ENCODE assay signal across 8 cellular contexts in the genomic region with DNA sequence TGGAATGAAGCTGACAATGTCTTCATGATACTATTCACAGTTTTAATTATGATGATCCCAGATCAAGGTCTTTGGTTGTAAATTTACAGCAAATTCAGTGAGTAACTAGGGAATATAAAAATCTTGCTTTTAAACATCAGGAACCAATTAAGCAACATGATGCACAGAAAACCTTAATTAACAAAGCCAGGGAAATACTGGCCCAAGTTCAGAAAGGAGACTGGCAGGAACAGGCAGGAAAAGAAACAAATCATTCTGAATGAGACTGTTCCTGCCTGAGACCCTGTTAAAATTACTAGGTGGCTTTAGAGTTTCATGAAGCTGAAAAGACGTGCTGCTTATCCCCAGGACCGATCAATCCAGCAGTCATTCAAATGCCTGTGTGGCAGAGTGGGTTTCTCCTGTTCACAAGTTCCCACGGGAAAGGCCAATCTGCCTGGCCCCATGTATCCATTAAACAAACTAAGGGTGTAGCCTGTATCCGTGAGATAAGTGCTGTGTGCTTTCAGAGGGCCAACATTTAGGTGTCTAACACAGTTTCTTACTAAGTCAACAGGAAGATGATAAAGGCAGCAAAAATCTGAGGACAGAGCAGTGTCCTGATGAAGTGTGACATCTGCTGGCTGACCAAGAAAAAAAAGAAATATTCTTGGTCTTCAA. TPM values are rescaled to one million over a fixed set of nuclear protein-coding genes. Genes with fewer than 3 reads are reported as not detected.
DNase-seq lines count a peak whose midpoint lies in the region; ATAC-seq and TF ChIP-seq lines count a peak whose summit lies in the region.

No MANE protein-coding gene starts in this region.

- ATAC-seq in T-helper 17 cell (peak; percentile 36), psoas muscle (peak; percentile 25 to 67 (median 44)), GM18511 (IDR thresholded peaks at IDR 0.05; ENCODE audit: unreplicated experiment) (no peak)

- BruUV-seq in A673 (replicated peaks; lab: Mats Ljungman, UMichigan) = no TSS peak

- no peaks in the 10 kb centered on the region for H3K27me3 Mint-ChIP-seq in T-helper 17 cell

- no peak overlapping the region for H3K4me3 Mint-ChIP-seq in T-helper 17 cell

- H3K4me1 Mint-ChIP-seq in T-helper 17 cell = peaks cover 2% of the 10 kb centered on the region

- peak overlapping the region; percentile 14 for H3K27ac Mint-ChIP-seq in T-helper 17 cell

- H3K36me3 ChIP-seq in A673 (ENCODE audit: insufficient read depth, low read length, poor library complexity, severe bottlenecking) = peaks cover 9% of the 10 kb centered on the region
- peaks cover 7 to 52% of the 10 kb centered on the region in 2 donors for H3K36me3 ChIP-seq in psoas muscle (ENCODE audit: insufficient read depth in 1 of 2, low read depth in 1 of 2)

- H3K36me3 Mint-ChIP-seq in T-helper 17 cell (ENCODE audit: low read depth) = peaks cover 7% of the 10 kb centered on the region

- intact Hi-C loops in A673 (cut with micrococcal nuclease; ENCODE audit: unreplicated experiment) = loop anchor here (2.0 to 5.0 kb wide), 3 partner anchors 57 to 565 kb away; no protein-coding TSS in a partner anchor
- intact Hi-C loops in psoas muscle (cut with DNase I) = no loop called here

- H3K4me1 ChIP-seq in A673 (ENCODE audit: insufficient read depth, low read length, poor library complexity, severe bottlenecking) = peaks cover 3% of the 10 kb centered on the region
- H3K4me1 ChIP-seq in psoas muscle = no peaks in the 10 kb centered on the region

- H3K27ac ChIP-seq in A673 (ENCODE audit: low read depth, low read length, poor library complexity, severe bottlenecking) = no peak overlapping the region
- H3K27ac ChIP-seq in psoas muscle = peak overlapping the region; percentile 53

- POLR2A ChIA-PET in A673 (lab: Charles Lee; ENCODE audit: low non-redundant PET) = no interaction called here

- peak; percentile 55 for DNase-seq in A673 (ENCODE audit: low spot score)
- DNase-seq in T-helper 17 cell = no peak
- DNase-seq in fibroblast of the conjunctiva (ENCODE audit: low read depth) = peak; percentile 67
- DNase-seq in psoas muscle = no peak
- DNase-seq in KG1 (lab: John Stamatoyannopoulos, UW) = no peak
- DNase-seq in NCI-H2107 (lab: John Stamatoyannopoulos, UW) = no peak

- H3K4me3 ChIP-seq in A673 (ENCODE audit: low read depth, low read length, poor library complexity, severe bottlenecking) (no peak overlapping the region), GM12875 (ENCODE audit: low read depth, low read length) (no peak overlapping the region), psoas muscle (no peak overlapping the region)

- no peaks in the 10 kb centered on the region for H3K9me3 ChIP-seq in A673 (ENCODE audit: low read depth, low read length, poor library complexity, severe bottlenecking)
- H3K9me3 ChIP-seq in T-helper 17 cell (ENCODE audit: control insufficient read depth, low read length, poor library complexity, severe bottlenecking) = no peaks in the 10 kb centered on the region
- no peaks in the 10 kb centered on the region for H3K9me3 ChIP-seq in psoas muscle

- no peaks in the 10 kb centered on the region for H3K27me3 ChIP-seq in A673 (replicated peaks; ENCODE audit: insufficient read depth, low read depth, low read length, poor library complexity)
- H3K27me3 ChIP-seq in psoas muscle (ENCODE audit: insufficient read depth in 3 of 3, low read length in 2 of 3) = no peaks in the 10 kb centered on the region

- TF ChIP-seq CTCF in A673 (conservative IDR thresholded peaks at IDR 0.05; ENCODE audit: low read depth, low read length) (peak; percentile 59), GM12875 (IDR thresholded peaks at IDR 0.05; ENCODE audit: borderline replicate concordance, insufficient read depth, low read depth, low read length) (peak; percentile 6; the same call in 1 of the 2 replicates), psoas muscle (IDR thresholded peaks at IDR 0.05) (peak; percentile 28)

- WGBS in psoas muscle, 3 donors = 52 to 61% (median 59%) methylated on average over 4 of the region's 4 CpGs

- CTCF ChIA-PET in A673 (lab: Charles Lee) = no interaction called here

RNA-seq across cellular contexts. Expression of a gene that starts 34.4 kb away (rescaled TPM):
- 36.6 and 40.8 TPM in 2 replicates for total RNA-seq in A673 (2021)
- 1 to 10 TPM; 6.0 to 6.6 TPM for total RNA-seq in T-helper 17 cell
- total RNA-seq in psoas muscle = 10 to 100 TPM in 3 of 4 donors, 1 to 10 TPM in 1; 5.7 to 19.7 (median 13.4) TPM
- 10 to 100 TPM in 1 of 3 donors, 1 to 10 TPM in 2; 7.4 to 12.4 (median 8.0) TPM for polyA plus RNA-seq in psoas muscle

RNA-seq across cellular contexts. Expression of a gene that starts 44.3 kb away (rescaled TPM):
- total RNA-seq in A673 (2021) (32.3 and 34.9 TPM in 2 replicates), T-helper 17 cell (10 to 100 TPM; 29.2 to 37.1 TPM), psoas muscle (10 to 100 TPM; 16.6 to 20.8 (median 20.1) TPM)
- polyA plus RNA-seq in psoas muscle = 10 to 100 TPM; 10.9 to 21.5 (median 14.1) TPM

Comparison
In these comparisons a context has a peak if more than half of its experiments do, and no peak if none do; other contexts are left out.
1. DNase-seq: peak in A673 (single experiment) and fibroblast of the conjunctiva (single experiment); none in T-helper 17 cell (0 of 3), psoas muscle (0 of 2), KG1 (single experiment) and NCI-H2107 (single experiment).
2. CTCF ChIP-seq: peak in every context shown above with its lines; median percentile 59 in A673; 28 in psoas muscle; 6 in GM12875.